1 cellular context compared by ENCODE assay signal in the genomic region with DNA sequence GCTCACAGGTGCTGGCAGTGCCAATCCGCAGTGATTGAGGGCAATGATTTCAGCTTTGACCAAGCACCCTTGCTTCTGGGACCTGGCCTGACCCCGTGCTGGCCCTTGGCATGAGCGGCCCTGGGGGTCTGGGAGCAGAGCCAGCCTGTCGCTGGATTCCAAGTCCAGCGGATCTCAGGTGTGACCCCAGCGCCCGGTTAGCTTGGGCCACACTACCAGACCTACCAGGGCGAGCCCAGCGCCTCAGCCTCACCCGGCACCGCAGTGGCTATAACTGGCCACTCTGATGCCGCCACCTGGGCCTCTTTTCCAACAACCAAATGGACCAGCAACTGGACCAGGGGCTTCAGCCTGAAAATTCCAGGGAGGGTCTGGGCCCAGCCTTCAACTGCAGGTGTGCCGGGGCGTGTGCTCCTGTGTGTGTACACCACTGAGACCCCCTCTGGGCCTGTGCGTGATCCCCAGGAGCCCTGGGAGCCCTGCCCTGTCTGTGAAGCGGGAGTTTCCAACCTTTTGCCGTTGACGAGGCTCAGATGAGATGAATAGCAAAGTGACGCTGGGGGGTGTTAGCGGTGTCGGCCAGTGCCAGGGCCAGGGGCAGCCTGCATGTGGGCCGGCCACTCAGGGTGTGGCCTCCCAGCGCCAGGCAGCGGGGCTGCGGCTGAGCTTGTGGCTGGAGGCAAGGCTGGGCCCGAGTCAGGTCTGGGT.
A peak's percentile ranks its signal among the peaks of the same experiment; 100 is the strongest.
TF ChIP-seq lines count a peak whose summit lies in the region.

No MANE protein-coding gene starts in this region.

TF ChIP-seq in HepG2, 621 proteins besides CTCF, POLR2A, EP300 and RAD21 (continued from another document and continues in another):
- no peak for TF ChIP-seq MAZ (IDR thresholded peaks at IDR 0.05; ENCODE audit: borderline replicate concordance, low read depth, low read length)
- no peak for TF ChIP-seq MAZ (CRISPR knock-in tag; IDR thresholded peaks at IDR 0.05; ENCODE audit: low read depth)
- TF ChIP-seq ZNF354B (CRISPR knock-in tag; IDR thresholded peaks at IDR 0.05) = no peak
- TF ChIP-seq HCFC1 (IDR thresholded peaks at IDR 0.05; ENCODE audit: low read depth, low read length) = no peak
- no peak for TF ChIP-seq HES4 (CRISPR knock-in tag; IDR thresholded peaks at IDR 0.05; ENCODE audit: borderline replicate concordance)
- TF ChIP-seq ZFX (CRISPR knock-in tag; IDR thresholded peaks at IDR 0.05; ENCODE audit: low read depth) = 0 out of 2 replicates have a peak, but pooled peaks have one; percentile 53
- TF ChIP-seq, protein P1, sequence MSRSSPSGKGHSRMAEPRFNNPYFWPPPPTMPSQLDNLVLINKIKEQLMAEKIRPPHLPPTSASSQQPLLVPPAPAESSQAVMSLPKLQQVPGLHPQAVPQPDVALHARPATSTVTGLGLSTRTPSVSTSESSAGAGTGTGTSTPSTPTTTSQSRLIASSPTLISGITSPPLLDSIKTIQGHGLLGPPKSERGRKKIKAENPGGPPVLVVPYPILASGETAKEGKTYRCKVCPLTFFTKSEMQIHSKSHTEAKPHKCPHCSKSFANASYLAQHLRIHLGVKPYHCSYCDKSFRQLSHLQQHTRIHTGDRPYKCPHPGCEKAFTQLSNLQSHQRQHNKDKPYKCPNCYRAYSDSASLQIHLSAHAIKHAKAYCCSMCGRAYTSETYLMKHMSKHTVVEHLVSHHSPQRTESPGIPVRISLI (CRISPR knock-in tag; IDR thresholded peaks at IDR 0.05; ENCODE audit: borderline replicate concordance) = no peak
- TF ChIP-seq CEBPB (IDR thresholded peaks at IDR 0.05; ENCODE audit: borderline replicate concordance, low read depth, low read length) = no peak
- no peak for TF ChIP-seq TCF12 (IDR thresholded peaks at IDR 0.05)
- TF ChIP-seq TCF12 (CRISPR knock-in tag; IDR thresholded peaks at IDR 0.05) = no peak
- TF ChIP-seq ATAD3A (CRISPR knock-in tag; IDR thresholded peaks at IDR 0.05) = no peak
- TF ChIP-seq SRSF4 (IDR thresholded peaks at IDR 0.05; ENCODE audit: low read depth, low read length, poor library complexity, severe bottlenecking) = no peak
- TF ChIP-seq MBD4 (IDR thresholded peaks at IDR 0.05; ENCODE audit: borderline replicate concordance, low read length) = no peak
- TF ChIP-seq XBP1 (CRISPR knock-in tag; IDR thresholded peaks at IDR 0.05) = no peak
- TF ChIP-seq ZBTB21 (CRISPR knock-in tag; IDR thresholded peaks at IDR 0.05) = no peak
- TF ChIP-seq, protein P2, sequence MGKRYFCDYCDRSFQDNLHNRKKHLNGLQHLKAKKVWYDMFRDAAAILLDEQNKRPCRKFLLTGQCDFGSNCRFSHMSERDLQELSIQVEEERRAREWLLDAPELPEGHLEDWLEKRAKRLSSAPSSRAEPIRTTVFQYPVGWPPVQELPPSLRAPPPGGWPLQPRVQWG (CRISPR knock-in tag; IDR thresholded peaks at IDR 0.05; ENCODE audit: borderline replicate concordance, low read depth) = no peak
- TF ChIP-seq ZNF598 (CRISPR knock-in tag; IDR thresholded peaks at IDR 0.05; ENCODE audit: borderline replicate concordance) = no peak
- TF ChIP-seq THAP11 (CRISPR knock-in tag; IDR thresholded peaks at IDR 0.05) = no peak; the same call in 1 of the 2 replicates
- TF ChIP-seq SP5 (CRISPR knock-in tag; IDR thresholded peaks at IDR 0.05; ENCODE audit: borderline replicate concordance, low read depth) = no peak
- TF ChIP-seq KLF15 (CRISPR knock-in tag; IDR thresholded peaks at IDR 0.05; ENCODE audit: borderline replicate concordance) = no peak
- no peak for TF ChIP-seq ZNF589 (CRISPR knock-in tag; conservative IDR thresholded peaks at IDR 0.05)
- no peak for TF ChIP-seq JUND (CRISPR knock-in tag; IDR thresholded peaks at IDR 0.05)
- 0 out of 2 replicates have a peak, but pooled peaks have one; percentile 17 for TF ChIP-seq KAT7 (CRISPR knock-in tag; IDR thresholded peaks at IDR 0.05; ENCODE audit: borderline replicate concordance)
- no peak for TF ChIP-seq ZNF256 (CRISPR knock-in tag; conservative IDR thresholded peaks at IDR 0.05)
- TF ChIP-seq ZNF101 (CRISPR knock-in tag; IDR thresholded peaks at IDR 0.05; ENCODE audit: borderline replicate concordance, low read depth) = no peak
- TF ChIP-seq NFATC3 (CRISPR knock-in tag; IDR thresholded peaks at IDR 0.05) = no peak
- TF ChIP-seq JUNB (CRISPR knock-in tag; IDR thresholded peaks at IDR 0.05; ENCODE audit: borderline replicate concordance) = no peak
- TF ChIP-seq, protein P3, sequence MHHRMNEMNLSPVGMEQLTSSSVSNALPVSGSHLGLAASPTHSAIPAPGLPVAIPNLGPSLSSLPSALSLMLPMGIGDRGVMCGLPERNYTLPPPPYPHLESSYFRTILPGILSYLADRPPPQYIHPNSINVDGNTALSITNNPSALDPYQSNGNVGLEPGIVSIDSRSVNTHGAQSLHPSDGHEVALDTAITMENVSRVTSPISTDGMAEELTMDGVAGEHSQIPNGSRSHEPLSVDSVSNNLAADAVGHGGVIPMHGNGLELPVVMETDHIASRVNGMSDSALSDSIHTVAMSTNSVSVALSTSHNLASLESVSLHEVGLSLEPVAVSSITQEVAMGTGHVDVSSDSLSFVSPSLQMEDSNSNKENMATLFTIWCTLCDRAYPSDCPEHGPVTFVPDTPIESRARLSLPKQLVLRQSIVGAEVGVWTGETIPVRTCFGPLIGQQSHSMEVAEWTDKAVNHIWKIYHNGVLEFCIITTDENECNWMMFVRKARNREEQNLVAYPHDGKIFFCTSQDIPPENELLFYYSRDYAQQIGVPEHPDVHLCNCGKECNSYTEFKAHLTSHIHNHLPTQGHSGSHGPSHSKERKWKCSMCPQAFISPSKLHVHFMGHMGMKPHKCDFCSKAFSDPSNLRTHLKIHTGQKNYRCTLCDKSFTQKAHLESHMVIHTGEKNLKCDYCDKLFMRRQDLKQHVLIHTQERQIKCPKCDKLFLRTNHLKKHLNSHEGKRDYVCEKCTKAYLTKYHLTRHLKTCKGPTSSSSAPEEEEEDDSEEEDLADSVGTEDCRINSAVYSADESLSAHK (CRISPR knock-in tag; IDR thresholded peaks at IDR 0.05; ENCODE audit: borderline replicate concordance) = no peak
- no peak for TF ChIP-seq NFE2 (CRISPR knock-in tag; IDR thresholded peaks at IDR 0.05)
- no peak for TF ChIP-seq NFKB2 (CRISPR knock-in tag; IDR thresholded peaks at IDR 0.05; ENCODE audit: borderline replicate concordance)
- no peak for TF ChIP-seq SP140L (CRISPR knock-in tag; IDR thresholded peaks at IDR 0.05; ENCODE audit: borderline replicate concordance)
- TF ChIP-seq, protein P4, sequence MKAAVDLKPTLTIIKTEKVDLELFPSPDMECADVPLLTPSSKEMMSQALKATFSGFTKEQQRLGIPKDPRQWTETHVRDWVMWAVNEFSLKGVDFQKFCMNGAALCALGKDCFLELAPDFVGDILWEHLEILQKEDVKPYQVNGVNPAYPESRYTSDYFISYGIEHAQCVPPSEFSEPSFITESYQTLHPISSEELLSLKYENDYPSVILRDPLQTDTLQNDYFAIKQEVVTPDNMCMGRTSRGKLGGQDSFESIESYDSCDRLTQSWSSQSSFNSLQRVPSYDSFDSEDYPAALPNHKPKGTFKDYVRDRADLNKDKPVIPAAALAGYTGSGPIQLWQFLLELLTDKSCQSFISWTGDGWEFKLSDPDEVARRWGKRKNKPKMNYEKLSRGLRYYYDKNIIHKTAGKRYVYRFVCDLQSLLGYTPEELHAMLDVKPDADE (CRISPR knock-in tag; IDR thresholded peaks at IDR 0.05) = 0 out of 2 replicates have a peak, but pooled peaks have one; percentile 47
- no peak for TF ChIP-seq PAX8 (CRISPR knock-in tag; IDR thresholded peaks at IDR 0.05; ENCODE audit: borderline replicate concordance)
- no peak for TF ChIP-seq FOSL2 (CRISPR knock-in tag; IDR thresholded peaks at IDR 0.05)
- no peak for TF ChIP-seq PRPF4 (IDR thresholded peaks at IDR 0.05; ENCODE audit: low read depth, low read length, poor library complexity, severe bottlenecking)
- no peak for TF ChIP-seq ZKSCAN8 (CRISPR knock-in tag; IDR thresholded peaks at IDR 0.05; ENCODE audit: borderline replicate concordance)
- TF ChIP-seq TBX2 (CRISPR knock-in tag; IDR thresholded peaks at IDR 0.05; ENCODE audit: borderline replicate concordance) = no peak
- TF ChIP-seq, protein P5, sequence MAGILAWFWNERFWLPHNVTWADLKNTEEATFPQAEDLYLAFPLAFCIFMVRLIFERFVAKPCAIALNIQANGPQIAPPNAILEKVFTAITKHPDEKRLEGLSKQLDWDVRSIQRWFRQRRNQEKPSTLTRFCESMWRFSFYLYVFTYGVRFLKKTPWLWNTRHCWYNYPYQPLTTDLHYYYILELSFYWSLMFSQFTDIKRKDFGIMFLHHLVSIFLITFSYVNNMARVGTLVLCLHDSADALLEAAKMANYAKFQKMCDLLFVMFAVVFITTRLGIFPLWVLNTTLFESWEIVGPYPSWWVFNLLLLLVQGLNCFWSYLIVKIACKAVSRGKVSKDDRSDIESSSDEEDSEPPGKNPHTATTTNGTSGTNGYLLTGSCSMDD (CRISPR knock-in tag; IDR thresholded peaks at IDR 0.05) = 0 out of 2 replicates have a peak, but pooled peaks have one; percentile 19
- TF ChIP-seq, protein P6, sequence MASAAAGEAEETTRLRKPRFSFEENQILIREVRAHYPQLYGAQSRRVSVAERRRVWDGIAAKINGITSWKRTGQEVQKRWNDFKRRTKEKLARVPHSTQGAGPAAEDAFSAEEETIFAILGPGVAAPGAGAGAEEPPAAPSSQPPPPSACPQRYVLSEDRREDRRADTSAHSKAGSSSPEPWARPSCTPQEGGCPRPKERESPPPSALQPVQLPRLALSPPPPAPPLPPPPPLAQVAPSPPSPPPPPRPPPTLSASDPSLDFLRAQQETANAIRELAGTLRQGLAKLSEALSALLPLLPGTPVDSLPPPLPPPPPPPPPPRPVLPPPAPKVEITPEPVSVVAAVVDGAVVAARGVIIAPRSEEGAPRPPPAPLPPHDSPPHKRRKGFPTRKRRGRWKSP (CRISPR knock-in tag; IDR thresholded peaks at IDR 0.05) = 0 out of 2 replicates have a peak, but pooled peaks have one; percentile 3
- TF ChIP-seq, protein P7, sequence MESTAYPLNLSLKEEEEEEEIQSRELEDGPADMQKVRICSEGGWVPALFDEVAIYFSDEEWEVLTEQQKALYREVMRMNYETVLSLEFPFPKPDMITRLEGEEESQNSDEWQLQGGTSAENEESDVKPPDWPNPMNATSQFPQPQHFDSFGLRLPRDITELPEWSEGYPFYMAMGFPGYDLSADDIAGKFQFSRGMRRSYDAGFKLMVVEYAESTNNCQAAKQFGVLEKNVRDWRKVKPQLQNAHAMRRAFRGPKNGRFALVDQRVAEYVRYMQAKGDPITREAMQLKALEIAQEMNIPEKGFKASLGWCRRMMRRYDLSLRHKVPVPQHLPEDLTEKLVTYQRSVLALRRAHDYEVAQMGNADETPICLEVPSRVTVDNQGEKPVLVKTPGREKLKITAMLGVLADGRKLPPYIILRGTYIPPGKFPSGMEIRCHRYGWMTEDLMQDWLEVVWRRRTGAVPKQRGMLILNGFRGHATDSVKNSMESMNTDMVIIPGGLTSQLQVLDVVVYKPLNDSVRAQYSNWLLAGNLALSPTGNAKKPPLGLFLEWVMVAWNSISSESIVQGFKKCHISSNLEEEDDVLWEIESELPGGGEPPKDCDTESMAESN (CRISPR knock-in tag; conservative IDR thresholded peaks at IDR 0.05) = no peak; the same call in none of the 2 replicates
- TF ChIP-seq SOX5 (CRISPR knock-in tag; IDR thresholded peaks at IDR 0.05; ENCODE audit: borderline replicate concordance) = no peak
- no peak for TF ChIP-seq ZNF607 (CRISPR knock-in tag; IDR thresholded peaks at IDR 0.05; ENCODE audit: borderline replicate concordance)
- peak; percentile 11; the same call in 1 of the 2 replicates for TF ChIP-seq ZSCAN31 (CRISPR knock-in tag; IDR thresholded peaks at IDR 0.05; ENCODE audit: low read depth)
- TF ChIP-seq, protein P8, sequence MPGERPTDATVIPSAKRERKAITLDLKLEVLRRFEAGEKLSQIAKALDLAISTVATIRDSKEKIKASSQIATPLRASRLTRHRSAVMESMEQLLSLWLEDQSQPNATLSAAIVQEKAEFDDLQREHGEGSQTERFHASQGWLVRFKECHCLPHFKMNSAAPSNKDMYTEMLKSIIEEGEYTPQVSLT (CRISPR knock-in tag; IDR thresholded peaks at IDR 0.05; ENCODE audit: borderline replicate concordance, low read depth) = no peak
- TF ChIP-seq, protein P9, sequence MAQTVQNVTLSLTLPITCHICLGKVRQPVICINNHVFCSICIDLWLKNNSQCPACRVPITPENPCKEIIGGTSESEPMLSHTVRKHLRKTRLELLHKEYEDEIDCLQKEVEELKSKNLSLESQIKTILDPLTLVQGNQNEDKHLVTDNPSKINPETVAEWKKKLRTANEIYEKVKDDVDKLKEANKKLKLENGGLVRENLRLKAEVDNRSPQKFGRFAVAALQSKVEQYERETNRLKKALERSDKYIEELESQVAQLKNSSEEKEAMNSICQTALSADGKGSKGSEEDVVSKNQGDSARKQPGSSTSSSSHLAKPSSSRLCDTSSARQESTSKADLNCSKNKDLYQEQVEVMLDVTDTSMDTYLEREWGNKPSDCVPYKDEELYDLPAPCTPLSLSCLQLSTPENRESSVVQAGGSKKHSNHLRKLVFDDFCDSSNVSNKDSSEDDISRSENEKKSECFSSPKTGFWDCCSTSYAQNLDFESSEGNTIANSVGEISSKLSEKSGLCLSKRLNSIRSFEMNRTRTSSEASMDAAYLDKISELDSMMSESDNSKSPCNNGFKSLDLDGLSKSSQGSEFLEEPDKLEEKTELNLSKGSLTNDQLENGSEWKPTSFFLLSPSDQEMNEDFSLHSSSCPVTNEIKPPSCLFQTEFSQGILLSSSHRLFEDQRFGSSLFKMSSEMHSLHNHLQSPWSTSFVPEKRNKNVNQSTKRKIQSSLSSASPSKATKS (CRISPR knock-in tag; IDR thresholded peaks at IDR 0.05) = no peak
- TF ChIP-seq FOXA3 (CRISPR knock-in tag; IDR thresholded peaks at IDR 0.05) = no peak
- no peak for TF ChIP-seq ZBTB8A (CRISPR knock-in tag; IDR thresholded peaks at IDR 0.05; ENCODE audit: borderline replicate concordance, low read depth)
- TF ChIP-seq KDM1A (CRISPR knock-in tag; IDR thresholded peaks at IDR 0.05) = no peak
- TF ChIP-seq, protein P10, sequence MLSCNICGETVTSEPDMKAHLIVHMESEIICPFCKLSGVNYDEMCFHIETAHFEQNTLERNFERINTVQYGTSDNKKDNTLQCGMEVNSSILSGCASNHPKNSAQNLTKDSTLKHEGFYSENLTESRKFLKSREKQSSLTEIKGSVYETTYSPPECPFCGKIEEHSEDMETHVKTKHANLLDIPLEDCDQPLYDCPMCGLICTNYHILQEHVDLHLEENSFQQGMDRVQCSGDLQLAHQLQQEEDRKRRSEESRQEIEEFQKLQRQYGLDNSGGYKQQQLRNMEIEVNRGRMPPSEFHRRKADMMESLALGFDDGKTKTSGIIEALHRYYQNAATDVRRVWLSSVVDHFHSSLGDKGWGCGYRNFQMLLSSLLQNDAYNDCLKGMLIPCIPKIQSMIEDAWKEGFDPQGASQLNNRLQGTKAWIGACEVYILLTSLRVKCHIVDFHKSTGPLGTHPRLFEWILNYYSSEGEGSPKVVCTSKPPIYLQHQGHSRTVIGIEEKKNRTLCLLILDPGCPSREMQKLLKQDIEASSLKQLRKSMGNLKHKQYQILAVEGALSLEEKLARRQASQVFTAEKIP (CRISPR knock-in tag; IDR thresholded peaks at IDR 0.05; ENCODE audit: borderline replicate concordance) = no peak
- TF ChIP-seq ZNF160 (CRISPR knock-in tag; IDR thresholded peaks at IDR 0.05) = no peak
- no peak for TF ChIP-seq MIXL1 (CRISPR knock-in tag; IDR thresholded peaks at IDR 0.05)
- TF ChIP-seq ZNF558 (CRISPR knock-in tag; IDR thresholded peaks at IDR 0.05; ENCODE audit: borderline replicate concordance) = 0 out of 2 replicates have a peak, but pooled peaks have one; percentile 4
- TF ChIP-seq, protein P11, sequence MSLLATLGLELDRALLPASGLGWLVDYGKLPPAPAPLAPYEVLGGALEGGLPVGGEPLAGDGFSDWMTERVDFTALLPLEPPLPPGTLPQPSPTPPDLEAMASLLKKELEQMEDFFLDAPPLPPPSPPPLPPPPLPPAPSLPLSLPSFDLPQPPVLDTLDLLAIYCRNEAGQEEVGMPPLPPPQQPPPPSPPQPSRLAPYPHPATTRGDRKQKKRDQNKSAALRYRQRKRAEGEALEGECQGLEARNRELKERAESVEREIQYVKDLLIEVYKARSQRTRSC (CRISPR knock-in tag; IDR thresholded peaks at IDR 0.05; ENCODE audit: low read depth) = no peak
- no peak for TF ChIP-seq ZNF530 (CRISPR knock-in tag; IDR thresholded peaks at IDR 0.05; ENCODE audit: low read depth)
